8 cellular contexts compared by ENCODE assay signal in the genomic region with DNA sequence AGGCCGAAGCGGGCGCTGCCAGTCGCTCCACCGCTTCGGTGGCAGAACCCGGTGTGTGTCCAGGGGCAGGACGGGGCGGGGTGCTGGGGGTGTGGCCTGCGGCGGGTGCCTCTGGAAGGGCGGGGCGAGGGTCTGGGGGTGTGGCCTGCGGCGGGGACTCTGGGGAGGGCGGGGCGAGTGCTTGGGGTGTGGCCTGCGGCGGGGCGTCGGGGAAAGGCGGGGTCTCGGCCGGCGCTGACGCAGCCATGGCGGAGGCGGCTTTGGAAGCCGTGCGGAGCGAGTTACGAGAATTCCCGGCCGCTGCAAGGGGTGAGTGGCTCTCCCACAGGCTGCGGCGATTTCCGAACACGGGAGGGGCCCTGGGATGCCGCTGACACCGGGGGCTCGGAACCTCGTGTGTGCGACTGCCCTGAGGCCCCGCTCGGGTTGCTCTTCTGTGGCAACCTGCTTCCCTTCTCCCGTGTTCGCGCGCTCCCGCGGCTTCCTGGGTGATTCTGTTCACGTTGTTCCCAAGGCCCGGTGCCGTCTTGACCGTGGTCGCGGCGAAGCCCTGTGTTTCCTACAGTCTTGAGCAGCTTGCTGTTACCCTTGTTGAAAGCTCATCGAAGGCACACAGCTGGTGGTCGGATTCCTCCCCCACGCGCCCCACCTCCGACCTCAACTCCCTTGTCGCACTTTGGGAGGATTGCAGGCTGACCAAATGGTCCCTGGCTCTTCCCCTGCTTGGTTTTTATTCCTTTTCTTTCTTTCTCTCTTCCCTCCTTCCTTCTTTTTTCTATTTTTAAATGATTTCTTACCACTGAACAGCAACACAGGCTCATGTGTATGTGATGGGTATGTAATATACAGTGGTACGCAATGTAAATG. TPM values are rescaled to one million over a fixed set of nuclear protein-coding genes. Genes with fewer than 3 reads are reported as not detected.
A peak's percentile ranks its signal among the peaks of the same experiment; 100 is the strongest.
DNase-seq lines count a peak whose midpoint lies in the region; ATAC-seq, FAIRE-seq and TF ChIP-seq lines count a peak whose summit lies in the region.

Gene JMJD7 (plus strand): TSS at position 213 of the 867 bp plus-strand sequence. CDS start 33 bp downstream, at position 246.

- peak within 1 kb of the TSS; percentile 84 for H3K4me2 ChIP-seq in astrocyte (ENCODE audit: low read length)
- H3K4me2 ChIP-seq in hepatocyte, result peak within 1 kb of the TSS; percentile 95

- H3K27ac Mint-ChIP-seq in astrocyte (ENCODE audit: unreplicated experiment), result peak within 1 kb of the TSS; percentile 73

- H3K79me2 ChIP-seq in astrocyte (ENCODE audit: insufficient read depth, low read length), result peaks cover 6% of the 10 kb centered on the region
- peaks cover 5% of the 10 kb centered on the region for H3K79me2 ChIP-seq in hepatocyte

- no peaks in the 10 kb centered on the region for H3K9me3 Mint-ChIP-seq in astrocyte (ENCODE audit: unreplicated experiment)

- peak within 1 kb of the TSS; percentile 44 for H3K27ac ChIP-seq in astrocyte (ENCODE audit: low read depth, low read length)
- H3K27ac ChIP-seq in hepatocyte, result peak within 1 kb of the TSS; percentile 74

- H3K27me3 Mint-ChIP-seq in astrocyte (ENCODE audit: low read depth, unreplicated experiment), result no peaks in the 10 kb centered on the region

- under 1% methylated on average over 45 of the region's 65 CpGs for WGBS in hepatocyte (ENCODE audit: low lambda C conversion rate, missing lambda C conversion rate)

- H4K20me1 ChIP-seq in astrocyte (ENCODE audit: insufficient read depth, low read length) (peaks cover 26% of the 10 kb centered on the region), hepatocyte (ENCODE audit: insufficient read depth, poor library complexity, severe bottlenecking) (no peaks in the 10 kb centered on the region)

- peaks cover 10% of the 10 kb centered on the region for H3K36me3 ChIP-seq in astrocyte (ENCODE audit: insufficient read depth, low read length)
- no peaks in the 10 kb centered on the region for H3K36me3 ChIP-seq in hepatocyte (replicated peaks; ENCODE audit: insufficient read depth, low read depth)

- no peak for FAIRE-seq in astrocyte (lab: Jason Lieb, UNC)

- no peaks in the 10 kb centered on the region for H3K9me3 ChIP-seq in astrocyte (ENCODE audit: insufficient read depth, low read depth, low read length)
- H3K9me3 ChIP-seq in hepatocyte (ENCODE audit: low read depth), result no peaks in the 10 kb centered on the region

- no peak for TF ChIP-seq CTCF in GM12875 (IDR thresholded peaks at IDR 0.05; ENCODE audit: borderline replicate concordance, insufficient read depth, low read depth, low read length)
- no peak for TF ChIP-seq CTCF in astrocyte (IDR thresholded peaks at IDR 0.05; ENCODE audit: insufficient read depth, low read depth, low read length)
- no peak for TF ChIP-seq CTCF in hepatocyte (IDR thresholded peaks at IDR 0.05; ENCODE audit: poor library complexity)

- peaks cover 15% of the 10 kb centered on the region for H3K36me3 Mint-ChIP-seq in astrocyte (ENCODE audit: low read depth, unreplicated experiment)

- DNase-seq in NCI-H1694 (lab: John Stamatoyannopoulos, UW) (peak; percentile 22), T-helper 9 cell (peak; percentile 99), astrocyte (ENCODE audit: low read depth) (peak; percentile 61), hepatocyte (ENCODE audit: low spot score) (peak; percentile 97), retina (peak; percentile 92)

- ATAC-seq in HG02610 (IDR thresholded peaks at IDR 0.05; ENCODE audit: unreplicated experiment) (peak; percentile 72), HG03469 (IDR thresholded peaks at IDR 0.05; ENCODE audit: unreplicated experiment) (no peak)

- H3K9ac ChIP-seq in astrocyte (ENCODE audit: low read length), result peak within 1 kb of the TSS; percentile 83

- peak within 1 kb of the TSS; percentile 88 for H3K4me3 Mint-ChIP-seq in astrocyte (ENCODE audit: unreplicated experiment)

- H3K27me3 ChIP-seq in astrocyte (ENCODE audit: insufficient read depth, low read length) (no peaks in the 10 kb centered on the region), hepatocyte (no peaks in the 10 kb centered on the region)

- no peaks in the 10 kb centered on the region for H3K9me2 ChIP-seq in hepatocyte (replicated peaks; ENCODE audit: insufficient read depth)

- H3K4me3 ChIP-seq in GM12875 (ENCODE audit: low read depth, low read length) (peak within 1 kb of the TSS; percentile 99), astrocyte (ENCODE audit: insufficient read depth, low read depth, low read length) (peak within 1 kb of the TSS; percentile 88), hepatocyte (peak within 1 kb of the TSS; percentile 79)

- H3K4me1 Mint-ChIP-seq in astrocyte (ENCODE audit: low read depth, unreplicated experiment), result peaks cover 4% of the 10 kb centered on the region

- peak within 1 kb of the TSS; percentile 89 for H2AFZ ChIP-seq in astrocyte (ENCODE audit: low read depth, low read length)
- peak within 1 kb of the TSS; percentile 79 for H2AFZ ChIP-seq in hepatocyte

- H3K4me1 ChIP-seq in astrocyte (ENCODE audit: insufficient read depth, low read length), result peaks cover 14% of the 10 kb centered on the region
- peaks cover 10% of the 10 kb centered on the region for H3K4me1 ChIP-seq in hepatocyte (ENCODE audit: insufficient read depth)

RNA-seq across cellular contexts. Expression of gene JMJD7, which starts in this region (rescaled TPM):
- total RNA-seq in astrocyte, result 5.7 and 7.6 TPM in 2 replicates
- 14.1 and 14.4 TPM in 2 replicates for total RNA-seq in hepatocyte
- 9.2 and 9.9 TPM in 2 replicates for polyA plus RNA-seq in hepatocyte

Comparison
In these comparisons a context has a peak if more than half of its experiments do, and no peak if none do; other contexts are left out.
1. DNase-seq: peak in every context shown above with its lines; median percentile 99 in T-helper 9 cell; 97 in hepatocyte; 92 in retina; 61 in astrocyte; 22 in NCI-H1694.